In genomic region chr3:128653383-128653992, GRCh38 we compare ENCODE assay signal across 8 cellular contexts. TPM values are rescaled to one million over a fixed set of nuclear protein-coding genes. Genes with fewer than 3 reads are reported as not detected.
DNase-seq lines count a peak whose midpoint lies in the region; ATAC-seq, FAIRE-seq and TF ChIP-seq lines count a peak whose summit lies in the region.
"Not testable (repeated sequence)": the region's sequence is repeated elsewhere in the genome, so short reads cannot be mapped to it uniquely, and the experiment has no call there.

No MANE protein-coding gene starts in this region.

- H4K20me1 ChIP-seq in K562 (replicated peaks; ENCODE audit: control insufficient read depth, insufficient read depth, low read length) = 0 out of 2 replicates have a peak, but pooled peaks cover 15% of the 10 kb centered on the region

- H3K9me3 ChIP-seq in K562 (replicated peaks; ENCODE audit: control insufficient read depth, insufficient read depth, low read depth, low read length); sigmoid colon; upper lobe of right lung: not testable (repeated sequence)

- ATAC-seq in activated T-cell treated with anti-CD3 and anti-CD28 coated beads, Interleukin-2, amount 50 U/mL, for 4 hours; K562; left lobe of liver; upper lobe of right lung: not testable (repeated sequence)

- not testable (repeated sequence) for H3K4me3 ChIP-seq in GM12865 (ENCODE audit: low read depth, low read length); K562; epithelial cell of esophagus (ENCODE audit: low read length)
- peak overlapping the region in 3 of 4 donors; percentile 9 to 42 (median 31) for H3K4me3 ChIP-seq in sigmoid colon
- peak overlapping the region; percentile 33 for H3K4me3 ChIP-seq in upper lobe of right lung

- 91% methylated on average over 11 of the region's 43 CpGs for WGBS in K562 (ENCODE audit: insufficient coverage, low coverage, missing lambda C conversion rate)
- WGBS in sigmoid colon, 2 donors = 62 to 80% methylated on average over 43 of the region's 43 CpGs

- not testable (repeated sequence) for H3K27me3 Mint-ChIP-seq in T-helper 2 cell treated with Interferon-gamma antibody and Interleukin-4, amounts not matched to agents 5 μg/mL and 100 μg/mL, for 36 hours (ENCODE audit: low read depth); activated T-cell treated with anti-CD3 and anti-CD28 coated beads, Interleukin-2, amount 50 U/mL, for 4 hours (ENCODE audit: low read depth)

- not testable (repeated sequence) for FAIRE-seq in K562 (lab: Jason Lieb, UNC)

- H3K36me3 ChIP-seq in K562 (ENCODE audit: control insufficient read depth, insufficient read depth, low read length); sigmoid colon; upper lobe of right lung: not testable (repeated sequence)

- not testable (repeated sequence) for H3K9ac ChIP-seq in K562 (ENCODE audit: insufficient read depth in 1 of 2, low read depth in 2 of 2, low read length in 2 of 2)

- not testable (repeated sequence) for H3K4me2 ChIP-seq in K562 (ENCODE audit: insufficient read depth, low read length)

- H3K4me1 ChIP-seq in K562 (replicated peaks in 1 of 2; ENCODE audit: control insufficient read depth in 2 of 2, insufficient read depth in 2 of 2, low read length in 2 of 2); upper lobe of right lung: not testable (repeated sequence)
- peaks cover 0 to 14% (median 12%) of the 10 kb centered on the region in 4 donors for H3K4me1 ChIP-seq in sigmoid colon

- POLR2A ChIA-PET in K562 (lab: Yijun Ruan, JAX) = not testable (repeated sequence)

- TF ChIP-seq EP300 in K562 (IDR thresholded peaks at IDR 0.05; ENCODE audit: low read length); sigmoid colon (IDR thresholded peaks at IDR 0.05): not testable (repeated sequence)

- in situ Hi-C loops in K562 (cut with MboI) = not testable (repeated sequence)

- TF ChIP-seq CTCF in GM12865 (IDR thresholded peaks at IDR 0.05; ENCODE audit: insufficient read depth, low read depth, low read length, missing control alignments) (peak; percentile 25), sigmoid colon (IDR thresholded peaks at IDR 0.05) (peak in 2 of 4 experiments; percentile 23 to 29), upper lobe of right lung (IDR thresholded peaks at IDR 0.05) (peak; percentile 53)
- not testable (repeated sequence) for TF ChIP-seq CTCF in K562 (IDR thresholded peaks at IDR 0.05 in 2 of 3, conservative IDR thresholded peaks at IDR 0.05 in 1 of 3; ENCODE audit: insufficient read depth in 2 of 3, low read depth in 1 of 3, low read length in 3 of 3); epithelial cell of esophagus (IDR thresholded peaks at IDR 0.05; ENCODE audit: insufficient read depth, low read depth, low read length, missing control alignments)

- H3K36me3 Mint-ChIP-seq in T-helper 2 cell treated with Interferon-gamma antibody and Interleukin-4, amounts not matched to agents 5 μg/mL and 100 μg/mL, for 36 hours (ENCODE audit: low read depth); activated T-cell treated with anti-CD3 and anti-CD28 coated beads, Interleukin-2, amount 50 U/mL, for 4 hours (ENCODE audit: insufficient read depth): not testable (repeated sequence)

- TF ChIP-seq RAD21 in K562 (CRISPR knock-in tag; conservative IDR thresholded peaks at IDR 0.05 in 1 of 2, IDR thresholded peaks at IDR 0.05 in 1 of 2) = not testable (repeated sequence)

- peak; percentile 64 for DNase-seq in GM12865 (ENCODE audit: low read depth)
- DNase-seq in T-helper 2 cell treated with Interferon-gamma antibody and Interleukin-4, amounts not matched to agents 5 μg/mL and 100 μg/mL, for 36 hours (ENCODE audit: low spot score) = peak; percentile 35
- not testable (repeated sequence) for DNase-seq in activated T-cell treated with anti-CD3 and anti-CD28 coated beads, Interleukin-2, amount 50 U/mL, for 4 hours; K562 (ENCODE audit: extremely low read depth in 1 of 4, low spot score in 3 of 4)
- peak; percentile 13 for DNase-seq in epithelial cell of esophagus (ENCODE audit: low read depth)
- peak; percentile 68 for DNase-seq in left lobe of liver (ENCODE audit: low spot score)
- DNase-seq in sigmoid colon = peak; percentile 67
- peak; percentile 88 for DNase-seq in upper lobe of right lung

- not testable (repeated sequence) for H3K9me3 Mint-ChIP-seq in T-helper 2 cell treated with Interferon-gamma antibody and Interleukin-4, amounts not matched to agents 5 μg/mL and 100 μg/mL, for 36 hours; activated T-cell treated with anti-CD3 and anti-CD28 coated beads, Interleukin-2, amount 50 U/mL, for 4 hours

- intact Hi-C loops in K562 (cut with micrococcal nuclease); sigmoid colon (cut with DNase I); upper lobe of right lung (cut with DNase I): not testable (repeated sequence)

- not testable (repeated sequence) for BruUV-seq in K562 (replicated peaks; lab: Mats Ljungman, UMichigan)

- TF ChIP-seq POLR2A in K562 (conservative IDR thresholded peaks at IDR 0.05); sigmoid colon (IDR thresholded peaks at IDR 0.05): not testable (repeated sequence)

- H3K4me1 Mint-ChIP-seq in T-helper 2 cell treated with Interferon-gamma antibody and Interleukin-4, amounts not matched to agents 5 μg/mL and 100 μg/mL, for 36 hours (ENCODE audit: low read depth) = peaks cover 17% of the 10 kb centered on the region
- peaks cover 13% of the 10 kb centered on the region for H3K4me1 Mint-ChIP-seq in activated T-cell treated with anti-CD3 and anti-CD28 coated beads, Interleukin-2, amount 50 U/mL, for 4 hours (ENCODE audit: low read depth)

- H3K27ac Mint-ChIP-seq in T-helper 2 cell treated with Interferon-gamma antibody and Interleukin-4, amounts not matched to agents 5 μg/mL and 100 μg/mL, for 36 hours = peak overlapping the region; percentile 66

- not testable (repeated sequence) for H3K27me3 ChIP-seq in K562 (ENCODE audit: control insufficient read depth in 2 of 2, insufficient read depth in 2 of 2, low read length in 2 of 2); sigmoid colon; upper lobe of right lung

- peak overlapping the region; percentile 86 for H3K4me3 Mint-ChIP-seq in T-helper 2 cell treated with Interferon-gamma antibody and Interleukin-4, amounts not matched to agents 5 μg/mL and 100 μg/mL, for 36 hours
- H3K4me3 Mint-ChIP-seq in activated T-cell treated with anti-CD3 and anti-CD28 coated beads, Interleukin-2, amount 50 U/mL, for 4 hours = peak overlapping the region; percentile 75

- H3K79me2 ChIP-seq in K562 (ENCODE audit: control insufficient read depth, insufficient read depth, low read length) = peaks cover 23% of the 10 kb centered on the region

- H3K27ac ChIP-seq in K562 (ENCODE audit: extremely low read depth, low read depth, low read length); upper lobe of right lung: not testable (repeated sequence)
- H3K27ac ChIP-seq in sigmoid colon = peak overlapping the region in 2 of 4 donors; percentile 26 to 64

- not testable (repeated sequence) for H3K9me1 ChIP-seq in K562 (ENCODE audit: control insufficient read depth, insufficient read depth, low read length)

- CTCF ChIA-PET in K562 (lab: Yijun Ruan, JAX; ENCODE audit: low intra/inter-chr PET ratio) = not testable (repeated sequence)

- not testable (repeated sequence) for H2AFZ ChIP-seq in K562 (ENCODE audit: low read depth, low read length)

RNA-seq across cellular contexts. Expression of gene RPN1, which starts 2.9 kb away (rescaled TPM):
- total RNA-seq in activated T-cell treated with anti-CD3 and anti-CD28 coated beads, Interleukin-2, amount 50 U/mL, for 4 hours = 100 to 1,000 TPM; 189 to 209 (median 195) TPM
- 307 and 408 TPM in 2 replicates for total RNA-seq in K562 (2011; cell fraction: chromatin; rRNA removed; ENCODE audit: low replicate concordance)
- 556 and 558 TPM in 2 replicates for total RNA-seq in K562 (2011; cell fraction: nucleolus; rRNA removed)
- total RNA-seq in K562 (2011; cell fraction: nucleoplasm; rRNA removed) = 513 and 556 TPM in 2 replicates
- total RNA-seq in K562 (2014; rRNA removed) (178 and 259 TPM in 2 replicates), K562 (2014; rRNA removed; fragmentation: Illumina TruSeq; extraction: Trizol) (145 and 148 TPM in 2 replicates), K562 (2015; rRNA removed; fragmentation: Illumina TruSeq; extraction: Trizol) (177 and 181 TPM in 2 replicates), K562 (2021) (145 and 157 TPM in 2 replicates), left lobe of liver (198 TPM), sigmoid colon (100 to 1,000 TPM; 115 to 158 (median 143) TPM), upper lobe of right lung (215 TPM)
- polyA plus RNA-seq in K562 (2011; rRNA removed) (276 and 300 TPM in 2 replicates), K562 (2014; fragmentation: Illumina TruSeq; extraction: Trizol) (149 and 168 TPM in 2 replicates), K562 (2014; fragmentation: Nextera tagmentation; extraction: Ambion mirVana) (10 to 100 TPM; 39.5 to 58.4 TPM), K562 (2014; rRNA removed) (130 and 155 TPM in 2 replicates), sigmoid colon (100 to 1,000 TPM in 1 of 3 donors, 10 to 100 TPM in 2; 33.6 to 220 (median 55.7) TPM)
- polyA plus RNA-seq in K562 (2011; cell fraction: cytosol; rRNA removed) = 176 and 214 TPM in 2 replicates
- 75.2 and 102 TPM in 2 replicates for polyA plus RNA-seq in K562 (2011; cell fraction: nucleus; rRNA removed)
- polyA plus RNA-seq in K562 (2012) = 132 and 168 TPM in 2 replicates
- polyA minus RNA-seq in K562 (2011; rRNA and poly(A)+ RNA removed) = 336 and 376 TPM in 2 replicates
- polyA minus RNA-seq in K562 (2011; cell fraction: cytosol; rRNA and poly(A)+ RNA removed) = 146 and 148 TPM in 2 replicates
- polyA minus RNA-seq in K562 (2011; cell fraction: nucleus; rRNA and poly(A)+ RNA removed) = 41.9 and 66.5 TPM in 2 replicates
